8 cellular contexts compared by ENCODE assay signal in the genomic region with DNA sequence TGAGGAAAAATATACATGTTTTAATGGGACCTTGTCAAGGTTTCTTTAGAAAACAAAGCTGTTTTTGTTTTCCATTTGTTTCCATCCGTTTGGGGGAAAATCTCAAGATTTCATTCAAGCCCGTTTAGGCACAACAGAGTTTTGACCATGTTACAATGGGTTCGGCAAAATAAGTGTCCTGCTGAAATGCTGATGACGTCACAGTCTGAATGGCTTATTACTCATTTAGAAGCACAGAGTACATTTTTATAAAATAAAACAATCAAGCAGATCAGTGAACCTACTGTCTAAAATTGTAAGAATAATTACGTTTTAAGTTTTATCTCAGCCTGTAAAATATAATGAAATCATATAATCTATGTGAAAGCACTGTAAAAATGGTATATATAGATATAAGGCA.
"Had no signal": no experiment of that assay in that cellular context is flagged by ENCODE, and none has a peak within 500 bp of the region (broad histone marks: within the 10 kb centered on the region; RNA-seq: fewer than 3 reads in every experiment).

No MANE protein-coding gene starts in this region.

- H3K4me3 ChIP-seq: GM12878 had no signal

- DNase-seq: GDM1, GF-D8 had no signal

- ATAC-seq: GM12878 had no signal

- FAIRE-seq: G401.6, GM12878, GM12891, GM12892, GM18507, GM19239 had no signal
